In the genomic region with DNA sequence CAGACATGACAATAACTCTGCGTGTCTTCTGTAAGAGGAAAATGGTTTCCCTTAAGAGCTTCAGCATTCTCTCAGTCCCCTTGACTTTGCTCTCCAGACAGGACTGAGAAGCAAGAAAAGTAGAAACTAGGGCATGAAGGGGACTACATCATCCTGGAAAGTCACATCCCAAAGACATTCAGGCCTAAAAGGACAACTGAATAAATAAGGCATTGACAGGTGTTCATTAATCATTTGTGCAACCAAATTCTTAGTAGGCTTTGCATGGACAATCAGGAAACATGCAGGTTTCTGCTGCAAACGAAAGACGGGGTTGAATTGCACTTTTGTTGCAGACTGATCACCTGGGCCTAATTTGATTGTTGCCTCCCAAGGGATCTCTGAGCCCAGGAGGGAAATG, we compare ENCODE assay signal across 16 cellular contexts. TPM values are rescaled to one million over a fixed set of nuclear protein-coding genes. Genes with fewer than 3 reads are reported as not detected.
DNase-seq lines count a peak whose midpoint lies in the region; ATAC-seq and TF ChIP-seq lines count a peak whose summit lies in the region.
"Had no signal": no experiment of that assay in that cellular context is flagged by ENCODE, and none has a peak within 500 bp of the region (broad histone marks: within the 10 kb centered on the region; RNA-seq: fewer than 3 reads in every experiment).

No MANE protein-coding gene starts in this region.

- no peak for TF ChIP-seq CTCF in GM12864 (IDR thresholded peaks at IDR 0.05; ENCODE audit: low read depth, low read length, missing control alignments)

- peak overlapping the region; percentile 69 for H3K9ac ChIP-seq in mucosa of stomach (ENCODE audit: low read length)
- H3K9ac ChIP-seq: KMS-11 had no signal

- peak overlapping the region; percentile 86; the same call in 1 of the 2 replicates for H3K4me3 ChIP-seq in GM12864 (ENCODE audit: low read depth, low read length)
- H3K4me3 ChIP-seq in mucosa of stomach (ENCODE audit: low read length), result no peak overlapping the region
- H3K4me3 ChIP-seq: mucosa of descending colon had no signal

- no peaks in the 10 kb centered on the region for H3K9me3 Mint-ChIP-seq in T-helper 1 cell treated with Interleukin-12 subunit alpha and Interleukin-12 subunit beta and Interleukin-4 antibody, amounts not matched to agents 30 μg/mL and 1 μg/mL, for 36 hours
- H3K9me3 Mint-ChIP-seq in activated T-helper 17 cell treated with anti-CD3 and anti-CD28 coated beads, Interleukin-2, amount 50 U/mL, for 72 hours, result no peaks in the 10 kb centered on the region

- H3K9me3 ChIP-seq in mucosa of stomach (ENCODE audit: control insufficient read depth, low read length), result no peaks in the 10 kb centered on the region
- H3K9me3 ChIP-seq: mucosa of descending colon, upper lobe of right lung had no signal

- H3K27me3 Mint-ChIP-seq in T-helper 1 cell treated with Interleukin-12 subunit alpha and Interleukin-12 subunit beta and Interleukin-4 antibody, amounts not matched to agents 30 μg/mL and 1 μg/mL, for 36 hours (ENCODE audit: low read depth), result peaks cover 43% of the 10 kb centered on the region
- peaks cover 4% of the 10 kb centered on the region for H3K27me3 Mint-ChIP-seq in activated T-helper 17 cell treated with anti-CD3 and anti-CD28 coated beads, Interleukin-2, amount 50 U/mL, for 72 hours

- peaks cover 4% of the 10 kb centered on the region for H3K36me3 Mint-ChIP-seq in T-helper 1 cell treated with Interleukin-12 subunit alpha and Interleukin-12 subunit beta and Interleukin-4 antibody, amounts not matched to agents 30 μg/mL and 1 μg/mL, for 36 hours (ENCODE audit: low read depth)
- peaks cover 31% of the 10 kb centered on the region for H3K36me3 Mint-ChIP-seq in activated T-helper 17 cell treated with anti-CD3 and anti-CD28 coated beads, Interleukin-2, amount 50 U/mL, for 72 hours (ENCODE audit: low read depth)

- no peak for ATAC-seq in activated T-helper 17 cell treated with anti-CD3 and anti-CD28 coated beads, Interleukin-2, amount 50 U/mL, for 72 hours (replicated peaks)

- H3K36me3 ChIP-seq in mucosa of stomach (ENCODE audit: control insufficient read depth, insufficient read depth, low read length), result no peaks in the 10 kb centered on the region
- H3K36me3 ChIP-seq: upper lobe of right lung had no signal

- peak overlapping the region; percentile 98 for H3K4me3 Mint-ChIP-seq in T-helper 1 cell treated with Interleukin-12 subunit alpha and Interleukin-12 subunit beta and Interleukin-4 antibody, amounts not matched to agents 30 μg/mL and 1 μg/mL, for 36 hours
- peak overlapping the region; percentile 89 for H3K4me3 Mint-ChIP-seq in activated T-helper 17 cell treated with anti-CD3 and anti-CD28 coated beads, Interleukin-2, amount 50 U/mL, for 72 hours

- peaks cover 21% of the 10 kb centered on the region for H3K4me1 ChIP-seq in mucosa of stomach (ENCODE audit: control insufficient read depth, insufficient read depth, low read length)
- H3K4me1 ChIP-seq: upper lobe of right lung had no signal

- H3K27ac Mint-ChIP-seq in T-helper 1 cell treated with Interleukin-12 subunit alpha and Interleukin-12 subunit beta and Interleukin-4 antibody, amounts not matched to agents 30 μg/mL and 1 μg/mL, for 36 hours, result peak overlapping the region; percentile 96
- H3K27ac Mint-ChIP-seq in activated T-helper 17 cell treated with anti-CD3 and anti-CD28 coated beads, Interleukin-2, amount 50 U/mL, for 72 hours, result peak overlapping the region; percentile 97

- H3K27me3 ChIP-seq in mucosa of stomach (ENCODE audit: control insufficient read depth, insufficient read depth, low read length), result peaks cover 7% of the 10 kb centered on the region

- DNase-seq in T-helper 1 cell (no peak), GM12864 (ENCODE audit: low read depth) (no peak), SKM-1 treated with dmso at 0.1 percent for 144 hours (lab: John Stamatoyannopoulos, UW; ENCODE audit: unreplicated experiment) (no peak), AG20443 (ENCODE audit: low spot score) (no peak)
- DNase-seq in activated CD4-positive, CD25-positive, alpha-beta regulatory T cell treated with anti-CD3 and anti-CD28 coated beads, Interleukin-2, amount 50 U/mL, for 72 hours, result no peak
- DNase-seq: DMS153, mucosa of descending colon, NCI-H774, SHP77 had no signal

- peaks cover 35% of the 10 kb centered on the region for H3K4me1 Mint-ChIP-seq in T-helper 1 cell treated with Interleukin-12 subunit alpha and Interleukin-12 subunit beta and Interleukin-4 antibody, amounts not matched to agents 30 μg/mL and 1 μg/mL, for 36 hours (ENCODE audit: low read depth)
- H3K4me1 Mint-ChIP-seq in activated T-helper 17 cell treated with anti-CD3 and anti-CD28 coated beads, Interleukin-2, amount 50 U/mL, for 72 hours, result peaks cover 31% of the 10 kb centered on the region

RNA-seq across cellular contexts. Expression of a gene that starts 1.2 kb away (rescaled TPM):
- total RNA-seq in activated T-helper 17 cell treated with anti-CD3 and anti-CD28 coated beads, Interleukin-2, amount 50 U/mL, for 72 hours, result 10 to 100 TPM in 1 of 2 donors, 1 to 10 TPM in 1; 3.0 to 17.0 TPM
- total RNA-seq: fibroblast of villous mesenchyme, pulmonary artery endothelial cell had no signal
